17 cellular contexts compared by ENCODE assay signal in the genomic region with DNA sequence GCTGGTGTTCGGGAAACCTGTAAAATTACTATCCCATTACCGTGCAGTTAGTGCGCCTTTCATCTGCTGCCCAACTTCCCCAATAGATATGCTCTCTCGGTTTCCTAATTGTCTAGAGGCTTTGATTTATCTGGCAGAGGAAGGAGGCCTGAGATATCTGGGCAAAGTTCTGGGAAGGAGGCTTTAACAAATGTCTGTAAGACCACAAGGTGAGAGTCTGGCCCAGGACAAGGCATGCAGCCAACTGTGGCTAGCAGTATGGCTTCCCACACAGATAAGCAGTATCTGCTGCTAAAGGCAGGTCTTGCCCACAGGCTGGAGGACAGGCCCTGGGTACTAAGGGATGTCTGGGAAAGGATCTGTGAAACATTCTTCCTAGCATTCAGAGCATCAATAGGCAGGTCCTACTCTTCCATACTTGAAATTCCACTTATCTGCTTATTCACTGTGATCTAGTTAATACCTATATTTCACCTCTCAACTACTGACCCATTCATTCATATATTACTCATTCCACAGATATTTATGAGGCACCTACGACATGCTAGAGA.
DNase-seq lines count a peak whose midpoint lies in the region; TF ChIP-seq lines count a peak whose summit lies in the region.
"Had no signal": no experiment of that assay in that cellular context is flagged by ENCODE, and none has a peak within 500 bp of the region (broad histone marks: within the 10 kb centered on the region; RNA-seq: fewer than 3 reads in every experiment).

No MANE protein-coding gene starts in this region.

- H2BK12ac ChIP-seq in mesenchymal stem cell (ENCODE audit: low read length in 2 of 2), result no peak overlapping the region

- no peak overlapping the region for H3K4ac ChIP-seq in mesenchymal stem cell (ENCODE audit: low read depth in 1 of 2, low read length in 2 of 2)

- no peaks in the 10 kb centered on the region for H3K27me3 ChIP-seq in BE2C
- H3K27me3 ChIP-seq in mesenchymal stem cell (ENCODE audit: control insufficient read depth in 1 of 2, insufficient read depth in 1 of 2, low read length in 2 of 2), result no peaks in the 10 kb centered on the region
- H3K27me3 ChIP-seq in ascending aorta, result no peaks in the 10 kb centered on the region
- H3K27me3 ChIP-seq: esophagus squamous epithelium, transverse colon had no signal

- H2BK120ac ChIP-seq in mesenchymal stem cell (ENCODE audit: low read depth, low read length), result no peak overlapping the region

- H2AK5ac ChIP-seq in mesenchymal stem cell (ENCODE audit: low read length, severe bottlenecking), result peak overlapping the region; percentile 51

- peak overlapping the region; percentile 19 for H3K27ac ChIP-seq in mesenchymal stem cell (ENCODE audit: low read length, poor library complexity, severe bottlenecking)
- no peak overlapping the region for H3K27ac ChIP-seq in ascending aorta
- H3K27ac ChIP-seq: esophagus squamous epithelium, GM23248, transverse colon had no signal

- no peak overlapping the region for H4K91ac ChIP-seq in mesenchymal stem cell (ENCODE audit: low read length)

- H3K9ac ChIP-seq in mesenchymal stem cell (ENCODE audit: low read length), result no peak overlapping the region
- H3K9ac ChIP-seq: GM23248 had no signal

- H3K4me2 ChIP-seq in mesenchymal stem cell (ENCODE audit: low read length, poor library complexity, severe bottlenecking), result no peak overlapping the region

- no peak overlapping the region for H3K23ac ChIP-seq in mesenchymal stem cell (ENCODE audit: low read length in 2 of 2)

- intact Hi-C loops in ascending aorta (cut with DNase I), result no loop called here

- H3K4me3 ChIP-seq in BE2C (ENCODE audit: low read depth, low read length) (no peak overlapping the region), mesenchymal stem cell (ENCODE audit: insufficient read depth in 1 of 2, low read depth in 1 of 2, low read length in 2 of 2) (no peak overlapping the region), ascending aorta (no peak overlapping the region)
- H3K4me3 ChIP-seq: esophagus squamous epithelium, GM23248, transverse colon had no signal

- DNase-seq in BE2C (peak; percentile 28), LoVo (ENCODE audit: low spot score) (peak; percentile 37), astrocyte of the hippocampus (ENCODE audit: low read depth, low spot score) (peak; percentile 82), mesenchymal stem cell (no peak), retina (no peak), NOMO-1 (lab: John Stamatoyannopoulos, UW; ENCODE audit: unreplicated experiment in 2 of 2) (no peak), ascending aorta (ENCODE audit: low spot score in 2 of 2) (no peak)
- DNase-seq in activated CD4-positive, alpha-beta T cell treated with anti-CD3 and anti-CD28 coated beads, Interleukin-2, amount 50 U/mL, for 1 hour, result no peak
- DNase-seq: activated CD4-positive, alpha-beta T cell treated with anti-CD3 and anti-CD28 coated beads, Interleukin-2, amount 50 U/mL, for 4 hours; activated T-cell treated with anti-CD3 and anti-CD28 coated beads, Interleukin-2, amount 50 U/mL, for 48 hours; amniotic stem cell; cortex of kidney; esophagus squamous epithelium; GM23248; stimulated activated CD4-positive, alpha-beta T cell treated with anti-CD3 and anti-CD28 coated beads, Interleukin-4, amount 100 ng/mL, for 4 hours; T1000; transverse colon had no signal

- no peak overlapping the region for H4K8ac ChIP-seq in mesenchymal stem cell (ENCODE audit: low read length)

- no peak overlapping the region for H3K18ac ChIP-seq in mesenchymal stem cell (ENCODE audit: low read depth in 1 of 2, low read length in 2 of 2)

- H2AFZ ChIP-seq in mesenchymal stem cell (ENCODE audit: low read depth, low read length), result no peak overlapping the region
- H2AFZ ChIP-seq: GM23248 had no signal

- H3K9me3 ChIP-seq in BE2C (no peaks in the 10 kb centered on the region; the same call in 1 of the 2 replicates), mesenchymal stem cell (ENCODE audit: control insufficient read depth, low read length) (no peaks in the 10 kb centered on the region), ascending aorta (no peaks in the 10 kb centered on the region)
- H3K9me3 ChIP-seq: esophagus squamous epithelium, transverse colon had no signal

- no peak for TF ChIP-seq CTCF in BE2C (IDR thresholded peaks at IDR 0.05; ENCODE audit: low read depth, low read length)
- TF ChIP-seq CTCF in ascending aorta (IDR thresholded peaks at IDR 0.05), result no peak

- H3K4me1 ChIP-seq in BE2C, result no peaks in the 10 kb centered on the region
- H3K4me1 ChIP-seq in mesenchymal stem cell (ENCODE audit: control insufficient read depth, insufficient read depth, low read depth, low read length), result peaks cover 13% of the 10 kb centered on the region
- H3K4me1 ChIP-seq in ascending aorta, result no peaks in the 10 kb centered on the region
- H3K4me1 ChIP-seq: transverse colon had no signal

- WGBS in mesenchymal stem cell, result 75% methylated on average over 3 of the region's 5 CpGs

- no peaks in the 10 kb centered on the region for H3K79me1 ChIP-seq in mesenchymal stem cell (replicated peaks; ENCODE audit: low read length, poor library complexity, severe bottlenecking)

- no peak overlapping the region for H2BK5ac ChIP-seq in mesenchymal stem cell (ENCODE audit: low read depth, low read length, poor library complexity, severe bottlenecking)

- H3K36me3 ChIP-seq in BE2C (no peaks in the 10 kb centered on the region), mesenchymal stem cell (ENCODE audit: control insufficient read depth in 1 of 2, insufficient read depth in 2 of 2, low read depth in 1 of 2, low read length in 2 of 2) (peaks cover 19 to 30% of the 10 kb centered on the region in 2 experiments), ascending aorta (peaks cover 3 to 10% of the 10 kb centered on the region in 2 donors)

- H3K14ac ChIP-seq in mesenchymal stem cell (ENCODE audit: low read length in 2 of 2), result no peak overlapping the region

- H2BK15ac ChIP-seq in mesenchymal stem cell (ENCODE audit: low read depth, poor library complexity, severe bottlenecking), result no peak overlapping the region

Comparison
In these comparisons a context has a peak if more than half of its experiments do, and no peak if none do; other contexts are left out.
1. DNase-seq: peak in BE2C (single experiment), LoVo (single experiment) and astrocyte of the hippocampus (single experiment); none in mesenchymal stem cell (single experiment), activated CD4-positive, alpha-beta T cell treated with anti-CD3 and anti-CD28 coated beads, Interleukin-2, amount 50 U/mL, for 1 hour (single experiment), retina (single experiment), NOMO-1 (0 of 2) and ascending aorta (0 of 2).